ENCODE assay signal across 20 cellular contexts in genomic region chr4:65773636-65774035, GRCh38.
"Had no signal": no experiment of that assay in that cellular context is flagged by ENCODE, and none has a peak within 500 bp of the region (broad histone marks: within the 10 kb centered on the region; RNA-seq: fewer than 3 reads in every experiment).

No MANE protein-coding gene starts in this region.

- H3K4me2 ChIP-seq: SK-N-SH had no signal

- H3K27me3 ChIP-seq: MG63 had no signal

- H3K4me3 ChIP-seq: MG63 had no signal

- FAIRE-seq: RCC 7860 had no signal

- DNase-seq: Karpas-422, KG1, MG63, NCI-H1092, NCI-H1105 treated with DMSO at 0.1 percent for 48 hours, NCI-H1417 treated with DMSO at 0.1 percent for 48 hours, NCI-H146, NCI-H1694 treated with DMSO at 0.1 percent for 48 hours, NCI-H1930, NCI-H2081, NCI-H2171, NCI-H226, NCI-H510A, NCI-H524 treated with DMSO at 0.1 percent for 48 hours, NCI-H69, NCI-H774, RPMI8226, SHP77, SK-N-SH had no signal

- H3K9ac ChIP-seq: SK-N-SH had no signal

- H3K36me3 ChIP-seq: MG63 had no signal

- H3K9me3 ChIP-seq: MG63, SK-N-SH had no signal
